1 cellular context compared by ENCODE assay signal in the genomic region with DNA sequence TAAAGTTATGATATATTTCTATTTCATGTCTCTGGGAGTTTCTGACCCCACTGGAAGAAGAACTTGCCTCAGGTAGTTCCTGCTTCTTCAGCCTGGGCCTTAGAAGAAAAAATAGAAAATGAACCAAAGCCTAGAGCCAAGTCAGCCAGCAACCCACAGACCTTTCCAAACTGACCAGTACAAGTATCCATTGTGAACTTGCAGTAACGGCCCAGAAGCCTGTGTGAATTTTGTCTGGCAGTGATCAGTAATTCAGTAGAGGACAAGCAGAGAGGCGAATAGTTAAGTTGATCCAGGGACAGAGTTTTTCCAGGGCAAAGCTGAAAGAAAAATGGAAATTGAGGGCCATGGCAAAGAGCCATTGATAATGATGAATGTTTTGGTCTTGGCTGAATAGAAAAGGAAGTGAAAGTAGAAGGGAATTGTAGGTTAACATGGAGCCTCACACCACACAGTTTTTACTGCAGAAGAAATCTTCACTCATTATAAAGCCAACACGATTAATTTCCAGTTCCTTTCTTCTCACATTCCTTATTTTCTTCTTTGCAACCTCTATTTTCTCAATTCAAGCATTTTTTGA.
TF ChIP-seq lines count a peak whose summit lies in the region.

No MANE protein-coding gene starts in this region.

TF ChIP-seq in GM23338, 12 proteins besides CTCF, POLR2A, EP300 and RAD21 (continued from another document):
- TF ChIP-seq, protein P1, sequence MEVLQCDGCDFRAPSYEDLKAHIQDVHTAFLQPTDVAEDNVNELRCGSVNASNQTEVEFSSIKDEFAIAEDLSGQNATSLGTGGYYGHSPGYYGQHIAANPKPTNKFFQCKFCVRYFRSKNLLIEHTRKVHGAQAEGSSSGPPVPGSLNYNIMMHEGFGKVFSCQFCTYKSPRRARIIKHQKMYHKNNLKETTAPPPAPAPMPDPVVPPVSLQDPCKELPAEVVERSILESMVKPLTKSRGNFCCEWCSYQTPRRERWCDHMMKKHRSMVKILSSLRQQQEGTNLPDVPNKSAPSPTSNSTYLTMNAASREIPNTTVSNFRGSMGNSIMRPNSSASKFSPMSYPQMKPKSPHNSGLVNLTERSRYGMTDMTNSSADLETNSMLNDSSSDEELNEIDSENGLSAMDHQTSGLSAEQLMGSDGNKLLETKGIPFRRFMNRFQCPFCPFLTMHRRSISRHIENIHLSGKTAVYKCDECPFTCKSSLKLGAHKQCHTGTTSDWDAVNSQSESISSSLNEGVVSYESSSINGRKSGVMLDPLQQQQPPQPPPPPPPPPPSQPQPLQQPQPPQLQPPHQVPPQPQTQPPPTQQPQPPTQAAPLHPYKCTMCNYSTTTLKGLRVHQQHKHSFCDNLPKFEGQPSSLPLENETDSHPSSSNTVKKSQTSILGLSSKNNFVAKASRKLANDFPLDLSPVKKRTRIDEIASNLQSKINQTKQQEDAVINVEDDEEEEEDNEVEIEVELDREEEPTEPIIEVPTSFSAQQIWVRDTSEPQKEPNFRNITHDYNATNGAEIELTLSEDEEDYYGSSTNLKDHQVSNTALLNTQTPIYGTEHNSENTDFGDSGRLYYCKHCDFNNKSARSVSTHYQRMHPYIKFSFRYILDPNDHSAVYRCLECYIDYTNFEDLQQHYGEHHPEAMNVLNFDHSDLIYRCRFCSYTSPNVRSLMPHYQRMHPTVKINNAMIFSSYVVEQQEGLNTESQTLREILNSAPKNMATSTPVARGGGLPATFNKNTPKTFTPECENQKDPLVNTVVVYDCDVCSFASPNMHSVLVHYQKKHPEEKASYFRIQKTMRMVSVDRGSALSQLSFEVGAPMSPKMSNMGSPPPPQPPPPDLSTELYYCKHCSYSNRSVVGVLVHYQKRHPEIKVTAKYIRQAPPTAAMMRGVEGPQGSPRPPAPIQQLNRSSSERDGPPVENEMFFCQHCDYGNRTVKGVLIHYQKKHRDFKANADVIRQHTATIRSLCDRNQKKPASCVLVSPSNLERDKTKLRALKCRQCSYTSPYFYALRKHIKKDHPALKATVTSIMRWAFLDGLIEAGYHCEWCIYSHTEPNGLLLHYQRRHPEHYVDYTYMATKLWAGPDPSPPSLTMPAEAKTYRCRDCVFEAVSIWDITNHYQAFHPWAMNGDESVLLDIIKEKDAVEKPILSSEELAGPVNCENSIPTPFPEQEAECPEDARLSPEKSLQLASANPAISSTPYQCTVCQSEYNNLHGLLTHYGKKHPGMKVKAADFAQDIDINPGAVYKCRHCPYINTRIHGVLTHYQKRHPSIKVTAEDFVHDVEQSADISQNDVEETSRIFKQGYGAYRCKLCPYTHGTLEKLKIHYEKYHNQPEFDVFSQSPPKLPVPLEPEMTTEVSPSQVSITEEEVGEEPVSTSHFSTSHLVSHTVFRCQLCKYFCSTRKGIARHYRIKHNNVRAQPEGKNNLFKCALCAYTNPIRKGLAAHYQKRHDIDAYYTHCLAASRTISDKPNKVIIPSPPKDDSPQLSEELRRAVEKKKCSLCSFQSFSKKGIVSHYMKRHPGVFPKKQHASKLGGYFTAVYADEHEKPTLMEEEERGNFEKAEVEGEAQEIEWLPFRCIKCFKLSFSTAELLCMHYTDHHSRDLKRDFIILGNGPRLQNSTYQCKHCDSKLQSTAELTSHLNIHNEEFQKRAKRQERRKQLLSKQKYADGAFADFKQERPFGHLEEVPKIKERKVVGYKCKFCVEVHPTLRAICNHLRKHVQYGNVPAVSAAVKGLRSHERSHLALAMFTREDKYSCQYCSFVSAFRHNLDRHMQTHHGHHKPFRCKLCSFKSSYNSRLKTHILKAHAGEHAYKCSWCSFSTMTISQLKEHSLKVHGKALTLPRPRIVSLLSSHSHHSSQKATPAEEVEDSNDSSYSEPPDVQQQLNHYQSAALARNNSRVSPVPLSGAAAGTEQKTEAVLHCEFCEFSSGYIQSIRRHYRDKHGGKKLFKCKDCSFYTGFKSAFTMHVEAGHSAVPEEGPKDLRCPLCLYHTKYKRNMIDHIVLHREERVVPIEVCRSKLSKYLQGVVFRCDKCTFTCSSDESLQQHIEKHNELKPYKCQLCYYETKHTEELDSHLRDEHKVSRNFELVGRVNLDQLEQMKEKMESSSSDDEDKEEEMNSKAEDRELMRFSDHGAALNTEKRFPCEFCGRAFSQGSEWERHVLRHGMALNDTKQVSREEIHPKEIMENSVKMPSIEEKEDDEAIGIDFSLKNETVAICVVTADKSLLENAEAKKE (CRISPR knock-in tag; IDR thresholded peaks at IDR 0.05), result no peak
- TF ChIP-seq EZH2phosphoT487 (IDR thresholded peaks at IDR 0.05; ENCODE audit: unreplicated experiment), result no peak
- TF ChIP-seq NANOG (IDR thresholded peaks at IDR 0.05; ENCODE audit: borderline replicate concordance), result no peak
- no peak for TF ChIP-seq ZNF331 (CRISPR knock-in tag; IDR thresholded peaks at IDR 0.05; ENCODE audit: low read depth)
- TF ChIP-seq EZH2 (IDR thresholded peaks at IDR 0.05; ENCODE audit: low read depth, unreplicated experiment), result no peak
- TF ChIP-seq CREB1 (CRISPR knock-in tag; IDR thresholded peaks at IDR 0.05; ENCODE audit: low read depth), result no peak
- no peak for TF ChIP-seq REST (IDR thresholded peaks at IDR 0.05; ENCODE audit: unreplicated experiment)
- TF ChIP-seq, protein P2, sequence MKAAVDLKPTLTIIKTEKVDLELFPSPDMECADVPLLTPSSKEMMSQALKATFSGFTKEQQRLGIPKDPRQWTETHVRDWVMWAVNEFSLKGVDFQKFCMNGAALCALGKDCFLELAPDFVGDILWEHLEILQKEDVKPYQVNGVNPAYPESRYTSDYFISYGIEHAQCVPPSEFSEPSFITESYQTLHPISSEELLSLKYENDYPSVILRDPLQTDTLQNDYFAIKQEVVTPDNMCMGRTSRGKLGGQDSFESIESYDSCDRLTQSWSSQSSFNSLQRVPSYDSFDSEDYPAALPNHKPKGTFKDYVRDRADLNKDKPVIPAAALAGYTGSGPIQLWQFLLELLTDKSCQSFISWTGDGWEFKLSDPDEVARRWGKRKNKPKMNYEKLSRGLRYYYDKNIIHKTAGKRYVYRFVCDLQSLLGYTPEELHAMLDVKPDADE (IDR thresholded peaks at IDR 0.05), result no peak
- no peak for TF ChIP-seq POLR2AphosphoS5 (IDR thresholded peaks at IDR 0.05; ENCODE audit: low read depth)
- TF ChIP-seq JUNB (IDR thresholded peaks at IDR 0.05; ENCODE audit: unreplicated experiment), result no peak
TF ChIP-seq in GM23338: peak in this region for 0.
